Comparison of ENCODE assay signal across 13 cellular contexts in the genomic region with DNA sequence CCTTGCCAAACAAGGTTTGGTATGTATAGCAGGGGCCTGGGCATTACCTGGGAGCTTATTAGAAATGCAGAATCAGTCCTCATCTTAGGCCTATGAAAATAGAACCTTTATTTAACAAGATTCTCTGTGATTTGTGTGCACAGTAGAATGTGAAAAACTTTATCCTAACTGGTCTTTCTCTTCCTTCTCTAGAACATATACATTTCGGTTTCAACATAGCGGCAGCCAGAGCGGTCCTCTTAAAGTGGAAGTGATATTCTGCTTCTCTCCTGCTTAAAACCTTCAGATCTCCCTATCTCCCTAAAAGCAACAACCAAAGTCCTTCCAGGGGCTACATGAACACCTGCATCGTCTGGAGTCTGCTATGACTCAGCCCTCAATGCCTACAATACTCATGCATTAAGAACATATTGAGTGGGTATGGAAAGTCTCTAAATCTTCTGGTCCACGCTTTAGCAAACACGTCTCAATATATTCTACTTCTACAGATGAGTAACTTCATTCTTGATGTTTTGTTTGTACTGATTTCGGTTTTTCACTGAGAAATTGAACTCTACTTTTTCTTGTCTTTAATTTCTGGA.
DNase-seq lines count a peak whose midpoint lies in the region; ATAC-seq and TF ChIP-seq lines count a peak whose summit lies in the region.
"Had no signal": no experiment of that assay in that cellular context is flagged by ENCODE, and none has a peak within 500 bp of the region (broad histone marks: within the 10 kb centered on the region; RNA-seq: fewer than 3 reads in every experiment).

No MANE protein-coding gene starts in this region.

- H3K4me3 Mint-ChIP-seq in activated T-cell treated with anti-CD3 and anti-CD28 coated beads, Interleukin-2, amount 50 U/mL, for 4 hours, result no peak overlapping the region
- H3K4me3 Mint-ChIP-seq: activated naive CD4-positive, alpha-beta T cell treated with anti-CD3 and anti-CD28 coated beads, Interleukin-2, amount 50 U/mL, for 24 hours; stimulated activated naive CD8-positive, alpha-beta T cell treated with anti-CD3 and anti-CD28 coated beads, Interleukin-15, Interleukin-2, amounts not matched to agents 100 ng/mL and 50 ng/mL, for 24 hours had no signal

- peaks cover 3% of the 10 kb centered on the region for H3K9me3 Mint-ChIP-seq in activated T-cell treated with anti-CD3 and anti-CD28 coated beads, Interleukin-2, amount 50 U/mL, for 4 hours

- no peaks in the 10 kb centered on the region for H3K4me1 Mint-ChIP-seq in activated T-cell treated with anti-CD3 and anti-CD28 coated beads, Interleukin-2, amount 50 U/mL, for 4 hours (ENCODE audit: low read depth)
- H3K4me1 Mint-ChIP-seq: activated naive CD4-positive, alpha-beta T cell treated with anti-CD3 and anti-CD28 coated beads, Interleukin-2, amount 50 U/mL, for 24 hours had no signal

- ATAC-seq in GM18511 (IDR thresholded peaks at IDR 0.05; ENCODE audit: unreplicated experiment), result peak; percentile 84
- ATAC-seq in GM19463 (IDR thresholded peaks at IDR 0.05; ENCODE audit: unreplicated experiment), result peak; percentile 91
- ATAC-seq in HG02763 (IDR thresholded peaks at IDR 0.05; ENCODE audit: unreplicated experiment), result peak; percentile 66
- peak; percentile 79 for ATAC-seq in HG03469 (IDR thresholded peaks at IDR 0.05; ENCODE audit: unreplicated experiment)
- no peak for ATAC-seq in activated T-cell treated with anti-CD3 and anti-CD28 coated beads, Interleukin-2, amount 50 U/mL, for 4 hours
- ATAC-seq: sciatic nerve had no signal

- no peaks in the 10 kb centered on the region for H3K36me3 Mint-ChIP-seq in activated T-cell treated with anti-CD3 and anti-CD28 coated beads, Interleukin-2, amount 50 U/mL, for 4 hours (ENCODE audit: insufficient read depth)
- H3K36me3 Mint-ChIP-seq: activated naive CD4-positive, alpha-beta T cell treated with anti-CD3 and anti-CD28 coated beads, Interleukin-2, amount 50 U/mL, for 24 hours had no signal

- POLR2A ChIA-PET in HEK293T (lab: Yijun Ruan, JAX), result no interaction called here

- no peak for DNase-seq in activated effector memory CD4-positive, alpha-beta T cell treated with Interleukin-2 at 50 U/mL for 16 hours
- DNase-seq in HEK293T (ENCODE audit: extremely low spot score), result no peak
- no peak for DNase-seq in middle frontal gyrus (ENCODE audit: extremely low spot score, low spot score)
- DNase-seq in activated T-cell treated with anti-CD3 and anti-CD28 coated beads, Interleukin-2, amount 50 U/mL, for 4 hours, result no peak
- DNase-seq: DMS 273 treated with DMSO at 0.1 percent for 48 hours, NCI-H1105 had no signal

- CTCF ChIA-PET in HEK293T (lab: Yijun Ruan, JAX), result interaction anchor here (1.1 kb wide), 1 partner anchor 85 kb away, joined by 3 read pairs; no protein-coding TSS in a partner anchor

- no peaks in the 10 kb centered on the region for H3K27me3 Mint-ChIP-seq in activated T-cell treated with anti-CD3 and anti-CD28 coated beads, Interleukin-2, amount 50 U/mL, for 4 hours (ENCODE audit: low read depth)

TF ChIP-seq in HEK293T, 16 proteins besides CTCF, POLR2A, EP300 and RAD21:
- no peak for TF ChIP-seq BHLHE40 (IDR thresholded peaks at IDR 0.05; ENCODE audit: borderline replicate concordance)
- no peak for TF ChIP-seq FOXK2 (IDR thresholded peaks at IDR 0.05)
- no peak for TF ChIP-seq TARDBP (IDR thresholded peaks at IDR 0.05)
- TF ChIP-seq, protein P1, sequence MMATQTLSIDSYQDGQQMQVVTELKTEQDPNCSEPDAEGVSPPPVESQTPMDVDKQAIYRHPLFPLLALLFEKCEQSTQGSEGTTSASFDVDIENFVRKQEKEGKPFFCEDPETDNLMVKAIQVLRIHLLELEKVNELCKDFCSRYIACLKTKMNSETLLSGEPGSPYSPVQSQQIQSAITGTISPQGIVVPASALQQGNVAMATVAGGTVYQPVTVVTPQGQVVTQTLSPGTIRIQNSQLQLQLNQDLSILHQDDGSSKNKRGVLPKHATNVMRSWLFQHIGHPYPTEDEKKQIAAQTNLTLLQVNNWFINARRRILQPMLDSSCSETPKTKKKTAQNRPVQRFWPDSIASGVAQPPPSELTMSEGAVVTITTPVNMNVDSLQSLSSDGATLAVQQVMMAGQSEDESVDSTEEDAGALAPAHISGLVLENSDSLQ (IDR thresholded peaks at IDR 0.05), result no peak
- TF ChIP-seq CTBP1 (IDR thresholded peaks at IDR 0.05; ENCODE audit: borderline replicate concordance), result no peak
- no peak for TF ChIP-seq LEF1 (IDR thresholded peaks at IDR 0.05; ENCODE audit: borderline replicate concordance)
TF ChIP-seq in HEK293T: peak in this region for 0.

Comparison
In these comparisons a context has a peak if more than half of its experiments do, and no peak if none do; other contexts are left out.
1. ATAC-seq: peak in GM18511 (single experiment), GM19463 (single experiment), HG02763 (single experiment) and HG03469 (single experiment); none in activated T-cell treated with anti-CD3 and anti-CD28 coated beads, Interleukin-2, amount 50 U/mL, for 4 hours (0 of 2).